1 cellular context compared by ENCODE assay signal in the genomic region with DNA sequence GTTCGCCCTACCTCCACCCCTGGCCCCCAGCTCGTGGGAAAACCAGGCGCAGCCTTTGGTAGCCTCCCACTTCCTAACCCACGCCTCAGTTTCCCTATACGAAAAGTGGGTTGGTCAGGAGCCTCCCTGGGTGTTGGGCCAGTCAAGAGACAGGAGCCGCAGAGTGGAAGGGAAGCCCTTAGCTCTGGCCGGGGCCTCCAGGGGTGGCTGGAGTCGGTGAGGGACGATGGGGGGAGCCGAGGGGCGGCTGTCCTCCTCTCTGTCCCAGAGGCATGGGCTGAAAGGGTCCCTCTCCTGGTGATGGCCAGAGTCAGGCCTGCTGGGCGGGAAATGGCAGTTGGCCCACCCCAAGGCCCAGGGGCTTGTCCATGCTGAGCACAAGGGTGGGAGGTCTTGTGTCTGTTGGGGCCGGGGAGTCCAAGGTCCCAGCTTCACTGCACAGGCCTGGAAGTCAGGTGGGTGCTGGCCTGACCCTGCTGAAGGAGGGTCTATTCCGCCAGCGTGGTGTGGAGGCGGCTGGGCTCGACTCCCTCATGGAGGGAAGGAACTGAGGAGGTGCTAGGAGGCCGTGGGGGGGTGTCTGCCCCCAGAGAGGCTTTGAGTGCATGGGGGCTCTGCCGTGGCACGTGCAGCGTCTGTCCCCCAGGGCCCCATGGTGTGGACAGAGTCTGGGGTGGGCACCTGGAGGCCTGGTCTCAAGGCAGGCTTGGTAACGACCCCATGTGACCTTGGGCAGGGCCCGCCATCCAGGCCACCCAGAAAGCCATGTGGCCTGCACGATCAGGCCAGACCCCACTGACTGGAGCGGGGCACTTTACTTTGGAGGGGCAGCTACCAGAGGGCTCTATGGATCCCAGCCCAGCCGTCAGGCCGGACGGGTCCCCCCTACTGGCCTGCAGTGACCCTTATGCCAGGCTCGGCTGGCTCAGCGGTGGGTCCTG.
TF ChIP-seq lines count a peak whose summit lies in the region.

No MANE protein-coding gene starts in this region.

TF ChIP-seq in HepG2, 621 proteins besides CTCF, POLR2A, EP300 and RAD21 (continued from another document and continues in another):
- TF ChIP-seq, protein P1, sequence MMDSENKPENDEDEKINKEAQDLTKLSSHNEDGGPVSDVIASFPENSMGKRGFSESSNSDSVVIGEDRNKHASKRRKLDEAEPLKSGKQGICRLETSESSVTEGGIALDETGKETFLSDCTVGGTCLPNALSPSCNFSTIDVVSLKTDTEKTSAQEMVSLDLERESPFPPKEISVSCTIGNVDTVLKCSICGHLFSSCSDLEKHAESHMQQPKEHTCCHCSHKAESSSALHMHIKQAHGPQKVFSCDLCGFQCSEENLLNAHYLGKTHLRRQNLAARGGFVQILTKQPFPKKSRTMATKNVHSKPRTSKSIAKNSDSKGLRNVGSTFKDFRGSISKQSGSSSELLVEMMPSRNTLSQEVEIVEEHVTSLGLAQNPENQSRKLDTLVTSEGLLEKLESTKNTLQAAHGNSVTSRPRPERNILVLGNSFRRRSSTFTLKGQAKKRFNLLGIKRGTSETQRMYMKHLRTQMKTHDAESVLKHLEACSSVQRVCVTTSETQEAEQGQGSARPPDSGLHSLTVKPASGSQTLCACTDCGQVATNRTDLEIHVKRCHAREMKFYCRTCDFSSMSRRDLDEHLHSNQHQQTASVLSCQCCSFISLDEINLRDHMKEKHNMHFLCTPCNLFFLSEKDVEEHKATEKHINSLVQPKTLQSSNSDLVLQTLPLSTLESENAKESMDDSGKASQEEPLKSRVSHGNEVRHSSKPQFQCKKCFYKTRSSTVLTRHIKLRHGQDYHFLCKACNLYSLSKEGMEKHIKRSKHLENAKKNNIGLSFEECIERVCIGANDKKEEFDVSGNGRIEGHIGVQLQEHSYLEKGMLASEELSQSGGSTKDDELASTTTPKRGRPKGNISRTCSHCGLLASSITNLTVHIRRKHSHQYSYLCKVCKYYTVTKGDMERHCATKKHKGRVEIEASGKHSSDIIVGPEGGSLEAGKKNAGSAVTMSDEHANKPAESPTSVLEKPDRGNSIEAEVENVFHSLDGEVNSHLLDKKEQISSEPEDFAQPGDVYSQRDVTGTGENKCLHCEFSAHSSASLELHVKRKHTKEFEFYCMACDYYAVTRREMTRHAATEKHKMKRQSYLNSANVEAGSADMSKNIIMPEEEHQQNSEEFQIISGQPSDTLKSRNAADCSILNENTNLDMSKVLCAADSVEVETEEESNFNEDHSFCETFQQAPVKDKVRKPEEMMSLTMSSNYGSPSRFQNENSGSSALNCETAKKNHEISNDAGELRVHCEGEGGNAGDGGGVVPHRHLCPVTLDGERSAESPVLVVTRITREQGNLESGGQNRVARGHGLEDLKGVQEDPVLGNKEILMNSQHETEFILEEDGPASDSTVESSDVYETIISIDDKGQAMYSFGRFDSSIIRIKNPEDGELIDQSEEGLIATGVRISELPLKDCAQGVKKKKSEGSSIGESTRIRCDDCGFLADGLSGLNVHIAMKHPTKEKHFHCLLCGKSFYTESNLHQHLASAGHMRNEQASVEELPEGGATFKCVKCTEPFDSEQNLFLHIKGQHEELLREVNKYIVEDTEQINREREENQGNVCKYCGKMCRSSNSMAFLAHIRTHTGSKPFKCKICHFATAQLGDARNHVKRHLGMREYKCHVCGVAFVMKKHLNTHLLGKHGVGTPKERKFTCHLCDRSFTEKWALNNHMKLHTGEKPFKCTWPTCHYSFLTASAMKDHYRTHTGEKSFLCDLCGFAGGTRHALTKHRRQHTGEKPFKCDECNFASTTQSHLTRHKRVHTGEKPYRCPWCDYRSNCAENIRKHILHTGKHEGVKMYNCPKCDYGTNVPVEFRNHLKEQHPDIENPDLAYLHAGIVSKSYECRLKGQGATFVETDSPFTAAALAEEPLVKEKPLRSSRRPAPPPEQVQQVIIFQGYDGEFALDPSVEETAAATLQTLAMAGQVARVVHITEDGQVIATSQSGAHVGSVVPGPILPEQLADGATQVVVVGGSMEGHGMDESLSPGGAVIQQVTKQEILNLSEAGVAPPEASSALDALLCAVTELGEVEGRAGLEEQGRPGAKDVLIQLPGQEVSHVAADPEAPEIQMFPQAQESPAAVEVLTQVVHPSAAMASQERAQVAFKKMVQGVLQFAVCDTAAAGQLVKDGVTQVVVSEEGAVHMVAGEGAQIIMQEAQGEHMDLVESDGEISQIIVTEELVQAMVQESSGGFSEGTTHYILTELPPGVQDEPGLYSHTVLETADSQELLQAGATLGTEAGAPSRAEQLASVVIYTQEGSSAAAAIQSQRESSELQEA (CRISPR knock-in tag; IDR thresholded peaks at IDR 0.05; ENCODE audit: not compliant biosample characterization) = no peak
- TF ChIP-seq ZNF510 (CRISPR knock-in tag; IDR thresholded peaks at IDR 0.05; ENCODE audit: low read depth) (no peak), ZNF660 (CRISPR knock-in tag; IDR thresholded peaks at IDR 0.05; ENCODE audit: borderline replicate concordance, low read depth) (peak; percentile 25; the same call in 1 of the 2 replicates), ZNF557 (CRISPR knock-in tag; IDR thresholded peaks at IDR 0.05) (no peak), SOX13 (IDR thresholded peaks at IDR 0.05) (no peak), SOX13 (CRISPR knock-in tag; conservative IDR thresholded peaks at IDR 0.05 in 1 of 2, IDR thresholded peaks at IDR 0.05 in 1 of 2) (peak in 1 of 2 experiments; percentile 3; a peak in 1 of 4 replicates), MTF2 (CRISPR knock-in tag; IDR thresholded peaks at IDR 0.05; ENCODE audit: borderline replicate concordance) (no peak), SMC3 (IDR thresholded peaks at IDR 0.05; ENCODE audit: low read length) (no peak), ZNF678 (CRISPR knock-in tag; IDR thresholded peaks at IDR 0.05) (no peak), HES4 (CRISPR knock-in tag; IDR thresholded peaks at IDR 0.05; ENCODE audit: borderline replicate concordance) (peak; percentile 41), TCF7L2 (IDR thresholded peaks at IDR 0.05; ENCODE audit: low read depth, low read length) (no peak), ZNF253 (CRISPR knock-in tag; IDR thresholded peaks at IDR 0.05; ENCODE audit: borderline replicate concordance) (no peak; the same call in 1 of the 2 replicates), GTF3A (CRISPR knock-in tag; conservative IDR thresholded peaks at IDR 0.05) (no peak), SAFB2 (CRISPR knock-in tag; IDR thresholded peaks at IDR 0.05; ENCODE audit: borderline replicate concordance, low read depth) (peak; percentile 13; the same call in 1 of the 2 replicates), PHF20 (CRISPR knock-in tag; IDR thresholded peaks at IDR 0.05) (peak; percentile 49; the same call in 1 of the 2 replicates), BORCS8-MEF2B (CRISPR knock-in tag; IDR thresholded peaks at IDR 0.05) (peak; percentile 48; the same call in 1 of the 2 replicates), CBFB (CRISPR knock-in tag; IDR thresholded peaks at IDR 0.05) (no peak)
- TF ChIP-seq, protein P2, sequence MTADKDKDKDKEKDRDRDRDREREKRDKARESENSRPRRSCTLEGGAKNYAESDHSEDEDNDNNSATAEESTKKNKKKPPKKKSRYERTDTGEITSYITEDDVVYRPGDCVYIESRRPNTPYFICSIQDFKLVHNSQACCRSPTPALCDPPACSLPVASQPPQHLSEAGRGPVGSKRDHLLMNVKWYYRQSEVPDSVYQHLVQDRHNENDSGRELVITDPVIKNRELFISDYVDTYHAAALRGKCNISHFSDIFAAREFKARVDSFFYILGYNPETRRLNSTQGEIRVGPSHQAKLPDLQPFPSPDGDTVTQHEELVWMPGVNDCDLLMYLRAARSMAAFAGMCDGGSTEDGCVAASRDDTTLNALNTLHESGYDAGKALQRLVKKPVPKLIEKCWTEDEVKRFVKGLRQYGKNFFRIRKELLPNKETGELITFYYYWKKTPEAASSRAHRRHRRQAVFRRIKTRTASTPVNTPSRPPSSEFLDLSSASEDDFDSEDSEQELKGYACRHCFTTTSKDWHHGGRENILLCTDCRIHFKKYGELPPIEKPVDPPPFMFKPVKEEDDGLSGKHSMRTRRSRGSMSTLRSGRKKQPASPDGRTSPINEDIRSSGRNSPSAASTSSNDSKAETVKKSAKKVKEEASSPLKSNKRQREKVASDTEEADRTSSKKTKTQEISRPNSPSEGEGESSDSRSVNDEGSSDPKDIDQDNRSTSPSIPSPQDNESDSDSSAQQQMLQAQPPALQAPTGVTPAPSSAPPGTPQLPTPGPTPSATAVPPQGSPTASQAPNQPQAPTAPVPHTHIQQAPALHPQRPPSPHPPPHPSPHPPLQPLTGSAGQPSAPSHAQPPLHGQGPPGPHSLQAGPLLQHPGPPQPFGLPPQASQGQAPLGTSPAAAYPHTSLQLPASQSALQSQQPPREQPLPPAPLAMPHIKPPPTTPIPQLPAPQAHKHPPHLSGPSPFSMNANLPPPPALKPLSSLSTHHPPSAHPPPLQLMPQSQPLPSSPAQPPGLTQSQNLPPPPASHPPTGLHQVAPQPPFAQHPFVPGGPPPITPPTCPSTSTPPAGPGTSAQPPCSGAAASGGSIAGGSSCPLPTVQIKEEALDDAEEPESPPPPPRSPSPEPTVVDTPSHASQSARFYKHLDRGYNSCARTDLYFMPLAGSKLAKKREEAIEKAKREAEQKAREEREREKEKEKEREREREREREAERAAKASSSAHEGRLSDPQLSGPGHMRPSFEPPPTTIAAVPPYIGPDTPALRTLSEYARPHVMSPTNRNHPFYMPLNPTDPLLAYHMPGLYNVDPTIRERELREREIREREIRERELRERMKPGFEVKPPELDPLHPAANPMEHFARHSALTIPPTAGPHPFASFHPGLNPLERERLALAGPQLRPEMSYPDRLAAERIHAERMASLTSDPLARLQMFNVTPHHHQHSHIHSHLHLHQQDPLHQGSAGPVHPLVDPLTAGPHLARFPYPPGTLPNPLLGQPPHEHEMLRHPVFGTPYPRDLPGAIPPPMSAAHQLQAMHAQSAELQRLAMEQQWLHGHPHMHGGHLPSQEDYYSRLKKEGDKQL (CRISPR knock-in tag; IDR thresholded peaks at IDR 0.05; ENCODE audit: low read depth) = no peak
- TF ChIP-seq, protein P3, sequence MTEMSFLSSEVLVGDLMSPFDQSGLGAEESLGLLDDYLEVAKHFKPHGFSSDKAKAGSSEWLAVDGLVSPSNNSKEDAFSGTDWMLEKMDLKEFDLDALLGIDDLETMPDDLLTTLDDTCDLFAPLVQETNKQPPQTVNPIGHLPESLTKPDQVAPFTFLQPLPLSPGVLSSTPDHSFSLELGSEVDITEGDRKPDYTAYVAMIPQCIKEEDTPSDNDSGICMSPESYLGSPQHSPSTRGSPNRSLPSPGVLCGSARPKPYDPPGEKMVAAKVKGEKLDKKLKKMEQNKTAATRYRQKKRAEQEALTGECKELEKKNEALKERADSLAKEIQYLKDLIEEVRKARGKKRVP (CRISPR knock-in tag; IDR thresholded peaks at IDR 0.05) = 0 out of 4 replicates have a peak, but pooled peaks of 1 of the 2 experiments have one; percentile 55
- TF ChIP-seq, protein P4, sequence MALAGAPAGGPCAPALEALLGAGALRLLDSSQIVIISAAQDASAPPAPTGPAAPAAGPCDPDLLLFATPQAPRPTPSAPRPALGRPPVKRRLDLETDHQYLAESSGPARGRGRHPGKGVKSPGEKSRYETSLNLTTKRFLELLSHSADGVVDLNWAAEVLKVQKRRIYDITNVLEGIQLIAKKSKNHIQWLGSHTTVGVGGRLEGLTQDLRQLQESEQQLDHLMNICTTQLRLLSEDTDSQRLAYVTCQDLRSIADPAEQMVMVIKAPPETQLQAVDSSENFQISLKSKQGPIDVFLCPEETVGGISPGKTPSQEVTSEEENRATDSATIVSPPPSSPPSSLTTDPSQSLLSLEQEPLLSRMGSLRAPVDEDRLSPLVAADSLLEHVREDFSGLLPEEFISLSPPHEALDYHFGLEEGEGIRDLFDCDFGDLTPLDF (CRISPR knock-in tag; IDR thresholded peaks at IDR 0.05) = 0 out of 2 replicates have a peak, but pooled peaks have one; percentile 29
- TF ChIP-seq, protein P5, sequence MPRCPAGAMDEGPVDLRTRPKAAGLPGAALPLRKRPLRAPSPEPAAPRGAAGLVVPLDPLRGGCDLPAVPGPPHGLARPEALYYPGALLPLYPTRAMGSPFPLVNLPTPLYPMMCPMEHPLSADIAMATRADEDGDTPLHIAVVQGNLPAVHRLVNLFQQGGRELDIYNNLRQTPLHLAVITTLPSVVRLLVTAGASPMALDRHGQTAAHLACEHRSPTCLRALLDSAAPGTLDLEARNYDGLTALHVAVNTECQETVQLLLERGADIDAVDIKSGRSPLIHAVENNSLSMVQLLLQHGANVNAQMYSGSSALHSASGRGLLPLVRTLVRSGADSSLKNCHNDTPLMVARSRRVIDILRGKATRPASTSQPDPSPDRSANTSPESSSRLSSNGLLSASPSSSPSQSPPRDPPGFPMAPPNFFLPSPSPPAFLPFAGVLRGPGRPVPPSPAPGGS (CRISPR knock-in tag; IDR thresholded peaks at IDR 0.05) = no peak; the same call in 1 of the 2 replicates
- TF ChIP-seq, protein P6, sequence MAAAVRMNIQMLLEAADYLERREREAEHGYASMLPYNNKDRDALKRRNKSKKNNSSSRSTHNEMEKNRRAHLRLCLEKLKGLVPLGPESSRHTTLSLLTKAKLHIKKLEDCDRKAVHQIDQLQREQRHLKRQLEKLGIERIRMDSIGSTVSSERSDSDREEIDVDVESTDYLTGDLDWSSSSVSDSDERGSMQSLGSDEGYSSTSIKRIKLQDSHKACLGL (CRISPR knock-in tag; IDR thresholded peaks at IDR 0.05) = no peak; the same call in 1 of the 2 replicates
- TF ChIP-seq, protein P7, sequence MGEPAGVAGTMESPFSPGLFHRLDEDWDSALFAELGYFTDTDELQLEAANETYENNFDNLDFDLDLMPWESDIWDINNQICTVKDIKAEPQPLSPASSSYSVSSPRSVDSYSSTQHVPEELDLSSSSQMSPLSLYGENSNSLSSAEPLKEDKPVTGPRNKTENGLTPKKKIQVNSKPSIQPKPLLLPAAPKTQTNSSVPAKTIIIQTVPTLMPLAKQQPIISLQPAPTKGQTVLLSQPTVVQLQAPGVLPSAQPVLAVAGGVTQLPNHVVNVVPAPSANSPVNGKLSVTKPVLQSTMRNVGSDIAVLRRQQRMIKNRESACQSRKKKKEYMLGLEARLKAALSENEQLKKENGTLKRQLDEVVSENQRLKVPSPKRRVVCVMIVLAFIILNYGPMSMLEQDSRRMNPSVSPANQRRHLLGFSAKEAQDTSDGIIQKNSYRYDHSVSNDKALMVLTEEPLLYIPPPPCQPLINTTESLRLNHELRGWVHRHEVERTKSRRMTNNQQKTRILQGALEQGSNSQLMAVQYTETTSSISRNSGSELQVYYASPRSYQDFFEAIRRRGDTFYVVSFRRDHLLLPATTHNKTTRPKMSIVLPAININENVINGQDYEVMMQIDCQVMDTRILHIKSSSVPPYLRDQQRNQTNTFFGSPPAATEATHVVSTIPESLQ (CRISPR knock-in tag; conservative IDR thresholded peaks at IDR 0.05) = 0 out of 2 replicates have a peak, but pooled peaks have one; percentile 13
